In genomic region chr17:15303293-15303692, GRCh38 we compare ENCODE assay signal across 28 cellular contexts. TPM values are rescaled to one million over a fixed set of nuclear protein-coding genes. Genes with fewer than 3 reads are reported as not detected.
"Had no signal": no experiment of that assay in that cellular context is flagged by ENCODE, and none has a peak within 500 bp of the region (broad histone marks: within the 10 kb centered on the region; RNA-seq: fewer than 3 reads in every experiment).

No MANE protein-coding gene starts in this region.

- H3K4me1 ChIP-seq: neural progenitor cell, parathyroid adenoma, right lobe of liver, spleen, thyroid gland had no signal

- DNase-seq: naive thymus-derived CD8-positive, alpha-beta T cell; occipital lobe; ovary; posterior cingulate gyrus; psoas muscle; right cardiac atrium; right lobe of liver; spleen; stimulated activated CD4-positive, alpha-beta T cell treated with anti-CD3 and anti-CD28 coated beads, Interleukin-12 subunit alpha, Interleukin-12 subunit beta, amount 100 ng/mL, for 4 hours; stimulated activated CD4-positive, alpha-beta T cell treated with anti-CD3 and anti-CD28 coated beads, Interleukin-1b, Interleukin-23, amount 100 ng/mL, for 48 hours; stimulated activated CD4-positive, alpha-beta T cell treated with anti-CD3 and anti-CD28 coated beads, Interleukin-4, amount 100 ng/mL, for 1 hour; stimulated activated CD4-positive, alpha-beta T cell treated with anti-CD3 and anti-CD28 coated beads, Interleukin-4, amount 100 ng/mL, for 4 hours; stimulated activated CD8-positive, alpha-beta memory T cell treated with anti-CD3 and anti-CD28 coated beads, Interleukin-4, amount 100 ng/mL, for 48 hours; stimulated activated naive CD4-positive, alpha-beta T cell treated with Interleukin-2 at 50 U/mL for 16 hours; stomach; thyroid gland; upper lobe of left lung had no signal

- H2AFZ ChIP-seq: neural progenitor cell, parathyroid adenoma had no signal

- H3K4me1 Mint-ChIP-seq: naive thymus-derived CD8-positive, alpha-beta T cell; stimulated activated memory B cell treated with anti-CD40 and anti-IgM and Interleukin-4, amounts not matched to agents 10 μg/mL and 1 μg/mL and 100 μg/mL, for 72 hours had no signal

- H3K27ac ChIP-seq: neural progenitor cell, ovary, parathyroid adenoma, psoas muscle, right lobe of liver, skin epidermis, spleen, stomach, thoracic aorta, thyroid gland, tibial nerve, upper lobe of left lung, vagina had no signal

- H3K9me3 Mint-ChIP-seq: naive thymus-derived CD8-positive, alpha-beta T cell; natural killer cell treated with Interleukin-12 subunit alpha and Interleukin-12 subunit beta and Interleukin-15 and Interleukin-18, amount 100 ng/mL, for 72 hours; neural progenitor cell; stimulated activated memory B cell treated with anti-CD40 and anti-IgM and Interleukin-4, amounts not matched to agents 10 μg/mL and 1 μg/mL and 100 μg/mL, for 72 hours; stimulated activated naive CD8-positive, alpha-beta T cell treated with anti-CD3 and anti-CD28 coated beads, Interleukin-15, Interleukin-2, amounts not matched to agents 100 ng/mL and 50 ng/mL, for 24 hours had no signal

- H3K27ac Mint-ChIP-seq: naive thymus-derived CD8-positive, alpha-beta T cell; natural killer cell treated with Interleukin-12 subunit alpha and Interleukin-12 subunit beta and Interleukin-15 and Interleukin-18, amount 100 ng/mL, for 72 hours; neural progenitor cell; progenitor cell of endocrine pancreas; stimulated activated memory B cell treated with anti-CD40 and anti-IgM and Interleukin-4, amounts not matched to agents 10 μg/mL and 1 μg/mL and 100 μg/mL, for 72 hours; stimulated activated naive CD8-positive, alpha-beta T cell treated with anti-CD3 and anti-CD28 coated beads, Interleukin-15, Interleukin-2, amounts not matched to agents 100 ng/mL and 50 ng/mL, for 24 hours had no signal

- H3K79me2 ChIP-seq: parathyroid adenoma had no signal

- H3K9me3 ChIP-seq: ovary, psoas muscle, right lobe of liver, spleen, stomach, thoracic aorta, thyroid gland, tibial nerve, upper lobe of left lung, vagina had no signal

- ATAC-seq: naive thymus-derived CD8-positive, alpha-beta T cell; natural killer cell treated with Interleukin-12 subunit alpha and Interleukin-12 subunit beta and Interleukin-15 and Interleukin-18, amount 100 ng/mL, for 72 hours; psoas muscle; right cardiac atrium; right lobe of liver; stimulated activated memory B cell treated with anti-CD40 and anti-IgM and Interleukin-4, amounts not matched to agents 10 μg/mL and 1 μg/mL and 100 μg/mL, for 72 hours had no signal

- H3K4me3 ChIP-seq: neural progenitor cell, ovary, psoas muscle, right lobe of liver, skin epidermis, smooth muscle cell, spleen, stomach, thoracic aorta, thyroid gland, tibial nerve, upper lobe of left lung, vagina had no signal

- H3K36me3 ChIP-seq: neural progenitor cell, ovary, right lobe of liver, spleen, stomach, thoracic aorta, thyroid gland, tibial nerve, upper lobe of left lung, vagina had no signal

- H3K36me3 Mint-ChIP-seq: naive thymus-derived CD8-positive, alpha-beta T cell; natural killer cell treated with Interleukin-12 subunit alpha and Interleukin-12 subunit beta and Interleukin-15 and Interleukin-18, amount 100 ng/mL, for 72 hours; neural progenitor cell; stimulated activated memory B cell treated with anti-CD40 and anti-IgM and Interleukin-4, amounts not matched to agents 10 μg/mL and 1 μg/mL and 100 μg/mL, for 72 hours had no signal

- H3K4me3 Mint-ChIP-seq: naive thymus-derived CD8-positive, alpha-beta T cell; natural killer cell treated with Interleukin-12 subunit alpha and Interleukin-12 subunit beta and Interleukin-15 and Interleukin-18, amount 100 ng/mL, for 72 hours; neural progenitor cell; stimulated activated memory B cell treated with anti-CD40 and anti-IgM and Interleukin-4, amounts not matched to agents 10 μg/mL and 1 μg/mL and 100 μg/mL, for 72 hours; stimulated activated naive CD8-positive, alpha-beta T cell treated with anti-CD3 and anti-CD28 coated beads, Interleukin-15, Interleukin-2, amounts not matched to agents 100 ng/mL and 50 ng/mL, for 24 hours had no signal

- H3K27me3 ChIP-seq: neural progenitor cell, ovary, right lobe of liver, thyroid gland, tibial nerve, upper lobe of left lung, vagina had no signal

RNA-seq across cellular contexts. Expression of gene TEKT3, which starts 38.1 kb away (rescaled TPM):
- total RNA-seq: naive thymus-derived CD8-positive, alpha-beta T cell; right lobe of liver; thoracic aorta; vagina had no signal
